Comparison of ENCODE assay signal across 1 cellular context in genomic region chr2:190462611-190463010, GRCh38.
A peak's percentile ranks its signal among the peaks of the same experiment; 100 is the strongest.
TF ChIP-seq lines count a peak whose summit lies in the region.

No MANE protein-coding gene starts in this region.

TF ChIP-seq in K562, 482 proteins besides CTCF, POLR2A, EP300 and RAD21 (continued from another document):
- TF ChIP-seq FOXM1 (IDR thresholded peaks at IDR 0.05; ENCODE audit: low read depth) (peak; percentile 49; the same call in 1 of the 2 replicates), FOXM1 (CRISPR knock-in tag; IDR thresholded peaks at IDR 0.05; ENCODE audit: low read depth) (no peak), TARDBP (IDR thresholded peaks at IDR 0.05) (0 out of 2 replicates have a peak, but pooled peaks have one; percentile 49)
